24 cellular contexts compared by ENCODE assay signal in genomic region chr11:116517077-116517476, GRCh38.
DNase-seq lines count a peak whose midpoint lies in the region; ATAC-seq, FAIRE-seq and TF ChIP-seq lines count a peak whose summit lies in the region.
"Had no signal": no experiment of that assay in that cellular context is flagged by ENCODE, and none has a peak within 500 bp of the region (broad histone marks: within the 10 kb centered on the region; RNA-seq: fewer than 3 reads in every experiment).

No MANE protein-coding gene starts in this region.

- no peaks in the 10 kb centered on the region for H3K9me3 ChIP-seq in HepG2 (ENCODE audit: low read length)
- no peaks in the 10 kb centered on the region for H3K9me3 ChIP-seq in A673 (ENCODE audit: low read depth, low read length, poor library complexity, severe bottlenecking)
- H3K9me3 ChIP-seq: right atrium auricular region, SK-N-SH had no signal

- FAIRE-seq in HepG2 (lab: Jason Lieb, UNC): no peak
- FAIRE-seq: GM19239, K562, small intestine, TTC549 had no signal

- DNase-seq in DMS79 treated with DMSO at 0.1 percent for 48 hours (lab: John Stamatoyannopoulos, UW) (peak; percentile 14), DMS79 (lab: John Stamatoyannopoulos, UW) (no peak), NCI-H2029 treated with DMSO at 0.1 percent for 48 hours (lab: John Stamatoyannopoulos, UW) (peak; percentile 16), SHP77 (lab: John Stamatoyannopoulos, UW) (peak; percentile 14 to 64), HepG2 (ENCODE audit: low spot score) (no peak), NCI-H1694 treated with DMSO at 0.1 percent for 48 hours (lab: John Stamatoyannopoulos, UW) (no peak), A673 (ENCODE audit: low spot score) (no peak)
- DNase-seq: activated CD4-positive, alpha-beta T cell treated with anti-CD3 and anti-CD28 coated beads, Interleukin-2, amount 50 U/mL, for 48 hours; activated gamma-delta T cell treated with Interleukin-2 at 50 U/mL for 16 hours; activated T-cell treated with anti-CD3 and anti-CD28 coated beads, Interleukin-2, amount 50 U/mL, for 48 hours; C1 segment of cervical spinal cord; central memory CD4-positive, alpha-beta T cell; GOT3; NCI-H1105 treated with DMSO at 0.1 percent for 48 hours; OCI-M1; small intestine; stimulated activated naive B cell treated with anti-CD40 and anti-IgM and Interleukin-4, amounts not matched to agents 10 μg/mL and 1 μg/mL and 100 μg/mL, for 72 hours had no signal

- no peak overlapping the region for H3K4me2 ChIP-seq in HepG2 (ENCODE audit: low read depth, low read length)
- H3K4me2 ChIP-seq: SK-N-SH had no signal

- TF ChIP-seq CTCF in HepG2 (CRISPR knock-in tag; IDR thresholded peaks at IDR 0.05) (no peak), A673 (conservative IDR thresholded peaks at IDR 0.05; ENCODE audit: low read depth, low read length) (no peak)

- H3K4me3 ChIP-seq in HepG2 (replicated peaks in 1 of 3; ENCODE audit: insufficient read depth in 1 of 3, low read depth in 2 of 3, low read length in 3 of 3) (no peak overlapping the region), A673 (ENCODE audit: low read depth, low read length, poor library complexity, severe bottlenecking) (no peak overlapping the region)
- H3K4me3 ChIP-seq: K562, right atrium auricular region had no signal

- CTCF ChIA-PET in HepG2 (lab: Yijun Ruan, JAX; ENCODE audit: low intra/inter-chr PET ratio, low total read pairs): no interaction called here
- CTCF ChIA-PET in A673 (lab: Charles Lee): no interaction called here

- TF ChIP-seq EP300 in HepG2 (IDR thresholded peaks at IDR 0.05; ENCODE audit: low read depth in 2 of 2, low read length in 2 of 2) (no peak), HepG2 (CRISPR knock-in tag; IDR thresholded peaks at IDR 0.05; ENCODE audit: borderline replicate concordance) (no peak)

- TF ChIP-seq RAD21 in HepG2 (CRISPR knock-in tag; IDR thresholded peaks at IDR 0.05): no peak

- H3K9ac ChIP-seq in HepG2 (ENCODE audit: insufficient read depth, low read depth, low read length): no peak overlapping the region
- H3K9ac ChIP-seq: SK-N-SH had no signal

- in situ Hi-C loops in HepG2 (cut with HindIII; ENCODE audit: extremely low pct_ligation_motif_present, low pct_unique_long_range_greater_than_20kb): loop anchor here (5.0 kb wide), 1 partner anchor 175 kb away; no protein-coding TSS in a partner anchor

- no peaks in the 10 kb centered on the region for H4K20me1 ChIP-seq in HepG2 (ENCODE audit: insufficient read depth, low read length)

- no peak overlapping the region for H2AFZ ChIP-seq in HepG2 (ENCODE audit: low read length)

- H3K27me3 ChIP-seq in HepG2 (ENCODE audit: control insufficient read depth in 1 of 2, insufficient read depth in 2 of 2, low read length in 2 of 2) (no peaks in the 10 kb centered on the region; a peak in 1 of 5 replicates), A673 (replicated peaks; ENCODE audit: insufficient read depth, low read depth, low read length, poor library complexity) (peaks cover 11% of the 10 kb centered on the region)
- H3K27me3 ChIP-seq: right atrium auricular region had no signal

- 30% methylated on average over 4 of the region's 4 CpGs for WGBS in HepG2 (ENCODE audit: low lambda C conversion rate)

- no peaks in the 10 kb centered on the region for H3K4me1 ChIP-seq in HepG2 (ENCODE audit: insufficient read depth, low read length)
- H3K4me1 ChIP-seq in A673 (ENCODE audit: insufficient read depth, low read length, poor library complexity, severe bottlenecking): no peaks in the 10 kb centered on the region
- H3K4me1 ChIP-seq: right atrium auricular region had no signal

- ATAC-seq in HepG2: no peak
- ATAC-seq in GM19452 (IDR thresholded peaks at IDR 0.05; ENCODE audit: unreplicated experiment): no peak
- ATAC-seq: K562; stimulated activated naive B cell treated with anti-CD40 and anti-IgM and Interleukin-4, amounts not matched to agents 10 μg/mL and 1 μg/mL and 100 μg/mL, for 72 hours had no signal

- no peak for TF ChIP-seq POLR2A in HepG2 (IDR thresholded peaks at IDR 0.05; ENCODE audit: insufficient read depth in 1 of 2, low read depth in 2 of 2, low read length in 2 of 2)

- intact Hi-C loops in HepG2 (cut with micrococcal nuclease; ENCODE audit: unreplicated experiment) (no loop called here), A673 (cut with micrococcal nuclease; ENCODE audit: unreplicated experiment) (no loop called here)

- H3K27ac ChIP-seq in HepG2 (ENCODE audit: extremely low read length, insufficient read depth, low read length) (no peak overlapping the region), A673 (ENCODE audit: low read depth, low read length, poor library complexity, severe bottlenecking) (no peak overlapping the region)
- H3K27ac ChIP-seq: 22Rv1, right atrium auricular region had no signal

- H3K36me3 ChIP-seq in HepG2 (replicated peaks in 1 of 2; ENCODE audit: control insufficient read depth in 1 of 2, insufficient read depth in 2 of 2, low read length in 2 of 2) (no peaks in the 10 kb centered on the region), A673 (ENCODE audit: insufficient read depth, low read length, poor library complexity, severe bottlenecking) (no peaks in the 10 kb centered on the region)
- H3K36me3 ChIP-seq: right atrium auricular region had no signal

- BruUV-seq in HepG2 (replicated peaks; lab: Mats Ljungman, UMichigan) (no TSS peak), A673 (replicated peaks; lab: Mats Ljungman, UMichigan) (no TSS peak)

- H3K79me2 ChIP-seq in HepG2 (ENCODE audit: insufficient read depth, low read length): no peaks in the 10 kb centered on the region

- POLR2A ChIA-PET in HepG2 (lab: Yijun Ruan, JAX): no interaction called here
- POLR2A ChIA-PET in A673 (lab: Charles Lee; ENCODE audit: low non-redundant PET): no interaction called here

TF ChIP-seq in HepG2, 621 proteins besides CTCF, POLR2A, EP300 and RAD21:
- TF ChIP-seq ZSCAN25 (CRISPR knock-in tag; IDR thresholded peaks at IDR 0.05) (no peak), FOXA1 (IDR thresholded peaks at IDR 0.05) (no peak), FOXA1 (CRISPR knock-in tag; IDR thresholded peaks at IDR 0.05) (peak; percentile 34; the same call in 1 of the 2 replicates)

Comparison
In these comparisons a context has a peak if more than half of its experiments do, and no peak if none do; other contexts are left out.
1. DNase-seq: peak in DMS79 treated with DMSO at 0.1 percent for 48 hours (single experiment), NCI-H2029 treated with DMSO at 0.1 percent for 48 hours (single experiment) and SHP77 (2 of 2); none in DMS79 (single experiment), HepG2 (single experiment), NCI-H1694 treated with DMSO at 0.1 percent for 48 hours (single experiment) and A673 (single experiment).